ENCODE assay signal across 1 cellular context in genomic region chr1:209751627-209752231, GRCh38.
TF ChIP-seq lines count a peak whose summit lies in the region.

No MANE protein-coding gene starts in this region.

TF ChIP-seq in WTC11, 78 proteins besides CTCF, POLR2A, EP300 and RAD21 (continued from another document):
- TF ChIP-seq, protein P1, sequence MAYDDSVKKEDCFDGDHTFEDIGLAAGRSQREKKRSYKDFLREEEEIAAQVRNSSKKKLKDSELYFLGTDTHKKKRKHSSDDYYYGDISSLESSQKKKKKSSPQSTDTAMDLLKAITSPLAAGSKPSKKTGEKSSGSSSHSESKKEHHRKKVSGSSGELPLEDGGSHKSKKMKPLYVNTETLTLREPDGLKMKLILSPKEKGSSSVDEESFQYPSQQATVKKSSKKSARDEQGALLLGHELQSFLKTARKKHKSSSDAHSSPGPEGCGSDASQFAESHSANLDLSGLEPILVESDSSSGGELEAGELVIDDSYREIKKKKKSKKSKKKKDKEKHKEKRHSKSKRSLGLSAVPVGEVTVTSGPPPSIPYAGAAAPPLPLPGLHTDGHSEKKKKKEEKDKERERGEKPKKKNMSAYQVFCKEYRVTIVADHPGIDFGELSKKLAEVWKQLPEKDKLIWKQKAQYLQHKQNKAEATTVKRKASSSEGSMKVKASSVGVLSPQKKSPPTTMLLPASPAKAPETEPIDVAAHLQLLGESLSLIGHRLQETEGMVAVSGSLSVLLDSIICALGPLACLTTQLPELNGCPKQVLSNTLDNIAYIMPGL (CRISPR knock-in tag; IDR thresholded peaks at IDR 0.05) = no peak
- TF ChIP-seq, protein P2, sequence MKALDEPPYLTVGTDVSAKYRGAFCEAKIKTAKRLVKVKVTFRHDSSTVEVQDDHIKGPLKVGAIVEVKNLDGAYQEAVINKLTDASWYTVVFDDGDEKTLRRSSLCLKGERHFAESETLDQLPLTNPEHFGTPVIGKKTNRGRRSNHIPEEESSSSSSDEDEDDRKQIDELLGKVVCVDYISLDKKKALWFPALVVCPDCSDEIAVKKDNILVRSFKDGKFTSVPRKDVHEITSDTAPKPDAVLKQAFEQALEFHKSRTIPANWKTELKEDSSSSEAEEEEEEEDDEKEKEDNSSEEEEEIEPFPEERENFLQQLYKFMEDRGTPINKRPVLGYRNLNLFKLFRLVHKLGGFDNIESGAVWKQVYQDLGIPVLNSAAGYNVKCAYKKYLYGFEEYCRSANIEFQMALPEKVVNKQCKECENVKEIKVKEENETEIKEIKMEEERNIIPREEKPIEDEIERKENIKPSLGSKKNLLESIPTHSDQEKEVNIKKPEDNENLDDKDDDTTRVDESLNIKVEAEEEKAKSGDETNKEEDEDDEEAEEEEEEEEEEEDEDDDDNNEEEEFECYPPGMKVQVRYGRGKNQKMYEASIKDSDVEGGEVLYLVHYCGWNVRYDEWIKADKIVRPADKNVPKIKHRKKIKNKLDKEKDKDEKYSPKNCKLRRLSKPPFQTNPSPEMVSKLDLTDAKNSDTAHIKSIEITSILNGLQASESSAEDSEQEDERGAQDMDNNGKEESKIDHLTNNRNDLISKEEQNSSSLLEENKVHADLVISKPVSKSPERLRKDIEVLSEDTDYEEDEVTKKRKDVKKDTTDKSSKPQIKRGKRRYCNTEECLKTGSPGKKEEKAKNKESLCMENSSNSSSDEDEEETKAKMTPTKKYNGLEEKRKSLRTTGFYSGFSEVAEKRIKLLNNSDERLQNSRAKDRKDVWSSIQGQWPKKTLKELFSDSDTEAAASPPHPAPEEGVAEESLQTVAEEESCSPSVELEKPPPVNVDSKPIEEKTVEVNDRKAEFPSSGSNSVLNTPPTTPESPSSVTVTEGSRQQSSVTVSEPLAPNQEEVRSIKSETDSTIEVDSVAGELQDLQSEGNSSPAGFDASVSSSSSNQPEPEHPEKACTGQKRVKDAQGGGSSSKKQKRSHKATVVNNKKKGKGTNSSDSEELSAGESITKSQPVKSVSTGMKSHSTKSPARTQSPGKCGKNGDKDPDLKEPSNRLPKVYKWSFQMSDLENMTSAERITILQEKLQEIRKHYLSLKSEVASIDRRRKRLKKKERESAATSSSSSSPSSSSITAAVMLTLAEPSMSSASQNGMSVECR (CRISPR knock-in tag; IDR thresholded peaks at IDR 0.05; ENCODE audit: borderline replicate concordance) = no peak
- TF ChIP-seq ZNF396 (CRISPR knock-in tag; IDR thresholded peaks at IDR 0.05; ENCODE audit: borderline replicate concordance) (no peak), ZBTB21 (CRISPR knock-in tag; IDR thresholded peaks at IDR 0.05; ENCODE audit: borderline replicate concordance) (no peak)
